ENCODE assay signal across 8 cellular contexts in genomic region chr20:4607287-4607713, GRCh38.
DNase-seq lines count a peak whose midpoint lies in the region; ATAC-seq, FAIRE-seq and TF ChIP-seq lines count a peak whose summit lies in the region.

No MANE protein-coding gene starts in this region.

- 25% methylated on average over 13 of the region's 13 CpGs for WGBS in HepG2 (ENCODE audit: low lambda C conversion rate)

- CTCF ChIA-PET in Caco-2 (lab: Charles Lee): interaction anchor here (1.9 kb wide), 1 partner anchor 113 kb away, joined by 9 read pairs; no protein-coding TSS in a partner anchor
- CTCF ChIA-PET in HepG2 (lab: Yijun Ruan, JAX; ENCODE audit: low intra/inter-chr PET ratio, low total read pairs): interaction anchor here (0.7 to 13.1 kb wide), 4 partner anchors 111 to 842 kb away, joined by 3 to 210 read pairs (median 6); partner anchors contain the start of gene PRND

- H3K4me1 ChIP-seq in Caco-2: no peaks in the 10 kb centered on the region
- H3K4me1 ChIP-seq in colonic mucosa: no peaks in the 10 kb centered on the region
- no peaks in the 10 kb centered on the region for H3K4me1 ChIP-seq in HepG2 (ENCODE audit: insufficient read depth, low read length)

- DNase-seq in Caco-2 (peak; percentile 61 to 74), HFF-Myc (ENCODE audit: extremely low read depth, low read depth) (no peak), NCI-H460 (ENCODE audit: extremely low read depth, low read depth) (peak; percentile 67), colonic mucosa (peak; percentile 52), HepG2 (ENCODE audit: low spot score) (peak; percentile 78)
- peak; percentile 61 for DNase-seq in activated CD4-positive, alpha-beta T cell treated with anti-CD3 and anti-CD28 coated beads for 48 hours
- DNase-seq in stimulated activated CD4-positive, alpha-beta T cell treated with anti-CD3 and anti-CD28 coated beads, TNF-alpha, amount 100 ng/mL, for 4 hours (ENCODE audit: low read depth in 3 of 3): peak in 2 of 3 experiments; percentile 21 to 33

- no peak overlapping the region for H3K4me3 Mint-ChIP-seq in Caco-2 (ENCODE audit: unreplicated experiment)

- intact Hi-C loops in Caco-2 (cut with micrococcal nuclease; ENCODE audit: unreplicated experiment) (loop anchor here (1.0 to 10.0 kb wide), 3 partner anchors 113 to 588 kb away; no protein-coding TSS in a partner anchor), colonic mucosa (cut with DNase I) (loop anchor here (1.0 kb wide), 1 partner anchor 113 kb away; no protein-coding TSS in a partner anchor), HepG2 (cut with micrococcal nuclease; ENCODE audit: unreplicated experiment) (loop anchor here (1.0 kb wide), 2 partner anchors 113 to 493 kb away; no protein-coding TSS in a partner anchor)

- H3K79me2 ChIP-seq in HepG2 (ENCODE audit: insufficient read depth, low read length): no peaks in the 10 kb centered on the region

- peak; percentile 96 for TF ChIP-seq RAD21 in HepG2 (CRISPR knock-in tag; IDR thresholded peaks at IDR 0.05)

- no peak overlapping the region for H3K4me3 ChIP-seq in Caco-2 (ENCODE audit: low read depth, low read length)
- H3K4me3 ChIP-seq in HFF-Myc (replicated peaks; ENCODE audit: low read depth, low read length): no peak overlapping the region
- no peak overlapping the region for H3K4me3 ChIP-seq in colonic mucosa
- no peak overlapping the region for H3K4me3 ChIP-seq in HepG2 (replicated peaks in 1 of 3; ENCODE audit: insufficient read depth in 1 of 3, low read depth in 2 of 3, low read length in 3 of 3)

- H3K9me3 ChIP-seq in Caco-2 (no peaks in the 10 kb centered on the region), colonic mucosa (no peaks in the 10 kb centered on the region), HepG2 (ENCODE audit: low read length) (no peaks in the 10 kb centered on the region)

- H3K27me3 Mint-ChIP-seq in Caco-2 (ENCODE audit: insufficient read depth, unreplicated experiment): peaks cover 25% of the 10 kb centered on the region

- ATAC-seq in HepG2 (peak; percentile 89), GM18861 (IDR thresholded peaks at IDR 0.05; ENCODE audit: unreplicated experiment) (no peak)

- TF ChIP-seq CTCF in Caco-2 (IDR thresholded peaks at IDR 0.05; ENCODE audit: insufficient read depth in 1 of 2, low read depth in 1 of 2, low read length in 1 of 2, severe bottlenecking in 1 of 2, unreplicated experiment in 1 of 2) (peak; percentile 85 to 93), HFF-Myc (IDR thresholded peaks at IDR 0.05; ENCODE audit: low read depth, low read length, missing control alignments) (peak; percentile 90), colonic mucosa (IDR thresholded peaks at IDR 0.05) (peak; percentile 92), HepG2 (CRISPR knock-in tag; IDR thresholded peaks at IDR 0.05) (peak; percentile 95)

- no peak overlapping the region for H3K27ac Mint-ChIP-seq in Caco-2 (ENCODE audit: unreplicated experiment)

- no peaks in the 10 kb centered on the region for H3K9me3 Mint-ChIP-seq in Caco-2 (ENCODE audit: unreplicated experiment)

- no peaks in the 10 kb centered on the region for H3K36me3 Mint-ChIP-seq in Caco-2 (ENCODE audit: insufficient read depth, unreplicated experiment)

- no peak for TF ChIP-seq POLR2A in HepG2 (IDR thresholded peaks at IDR 0.05; ENCODE audit: insufficient read depth in 1 of 2, low read depth in 2 of 2, low read length in 2 of 2)

- H3K36me3 ChIP-seq in Caco-2 (ENCODE audit: control insufficient read depth, insufficient read depth, low read length) (no peaks in the 10 kb centered on the region), colonic mucosa (no peaks in the 10 kb centered on the region), HepG2 (replicated peaks in 1 of 2; ENCODE audit: control insufficient read depth in 1 of 2, insufficient read depth in 2 of 2, low read length in 2 of 2) (no peaks in the 10 kb centered on the region)

- H3K27me3 ChIP-seq in Caco-2 (replicated peaks; ENCODE audit: control insufficient read depth, insufficient read depth, low read length): no peaks in the 10 kb centered on the region; the same call in none of the 2 replicates
- no peaks in the 10 kb centered on the region for H3K27me3 ChIP-seq in colonic mucosa
- H3K27me3 ChIP-seq in HepG2 (ENCODE audit: control insufficient read depth in 1 of 2, insufficient read depth in 2 of 2, low read length in 2 of 2): peaks cover 4 to 38% of the 10 kb centered on the region in 2 experiments

- H3K27ac ChIP-seq in colonic mucosa (no peak overlapping the region), HepG2 (ENCODE audit: extremely low read length, insufficient read depth, low read length) (no peak overlapping the region)

- FAIRE-seq in HepG2 (lab: Jason Lieb, UNC): peak; percentile 96

- in situ Hi-C loops in HepG2 (cut with HindIII; ENCODE audit: extremely low pct_ligation_motif_present, low pct_unique_long_range_greater_than_20kb): loop anchor here (5.0 to 10.0 kb wide), 2 partner anchors 115 to 488 kb away; partner anchors contain the start of gene PRND

- TF ChIP-seq EP300 in HepG2 (IDR thresholded peaks at IDR 0.05; ENCODE audit: low read depth in 2 of 2, low read length in 2 of 2) (no peak), HepG2 (CRISPR knock-in tag; IDR thresholded peaks at IDR 0.05; ENCODE audit: borderline replicate concordance) (no peak)

- no peak overlapping the region for H3K4me2 ChIP-seq in HepG2 (ENCODE audit: low read depth, low read length)

- H3K9ac ChIP-seq in colonic mucosa (ENCODE audit: low read depth in 2 of 2, low read length in 2 of 2): no peak overlapping the region
- no peak overlapping the region for H3K9ac ChIP-seq in HepG2 (ENCODE audit: insufficient read depth, low read depth, low read length)

- no peaks in the 10 kb centered on the region for H4K20me1 ChIP-seq in HepG2 (ENCODE audit: insufficient read depth, low read length)

- H3K4me1 Mint-ChIP-seq in Caco-2 (ENCODE audit: low read depth, unreplicated experiment): no peaks in the 10 kb centered on the region

- H2AFZ ChIP-seq in HepG2 (ENCODE audit: low read length): no peak overlapping the region

- POLR2A ChIA-PET in Caco-2 (lab: Charles Lee): no interaction called here
- POLR2A ChIA-PET in HepG2 (lab: Yijun Ruan, JAX): no interaction called here

- no TSS peak for BruUV-seq in Caco-2 (replicated peaks; lab: Mats Ljungman, UMichigan)
- BruUV-seq in HepG2 (replicated peaks; lab: Mats Ljungman, UMichigan): no TSS peak

TF ChIP-seq in HepG2, 621 proteins besides CTCF, POLR2A, EP300 and RAD21 (continues in another document):
- TF ChIP-seq ZNF740 (CRISPR knock-in tag; IDR thresholded peaks at IDR 0.05) (no peak), ZBTB33 (CRISPR knock-in tag; IDR thresholded peaks at IDR 0.05) (no peak), ZXDC (CRISPR knock-in tag; IDR thresholded peaks at IDR 0.05) (no peak), ZFP91 (CRISPR knock-in tag; IDR thresholded peaks at IDR 0.05; ENCODE audit: borderline replicate concordance) (no peak), ZNF160 (CRISPR knock-in tag; IDR thresholded peaks at IDR 0.05) (no peak), SP2 (CRISPR knock-in tag; IDR thresholded peaks at IDR 0.05) (no peak), FIP1L1 (IDR thresholded peaks at IDR 0.05; ENCODE audit: borderline replicate concordance, insufficient read depth, low read depth, low read length) (no peak)
